ENCODE assay signal across 1 cellular context in genomic region chr7:150732786-150733733, GRCh38.
TF ChIP-seq lines count a peak whose summit lies in the region.

No MANE protein-coding gene starts in this region.

TF ChIP-seq in H1, 55 proteins besides CTCF, POLR2A, EP300 and RAD21:
- TF ChIP-seq KDM4A (IDR thresholded peaks at IDR 0.05; ENCODE audit: low read depth, low read length, severe bottlenecking) = no peak
- TF ChIP-seq SUZ12 (IDR thresholded peaks at IDR 0.05; ENCODE audit: low read length) = 0 out of 2 replicates have a peak, but pooled peaks have one; percentile 17
- no peak for TF ChIP-seq POU5F1 (IDR thresholded peaks at IDR 0.05; ENCODE audit: low read depth, low read length)
- TF ChIP-seq EZH2 (IDR thresholded peaks at IDR 0.05; ENCODE audit: low read depth, low read length, severe bottlenecking) = peak; percentile 57
- TF ChIP-seq BCL11A (IDR thresholded peaks at IDR 0.05; ENCODE audit: low read depth in 2 of 2, low read length in 2 of 2) = no peak
